Comparison of ENCODE assay signal across 24 cellular contexts in the genomic region with DNA sequence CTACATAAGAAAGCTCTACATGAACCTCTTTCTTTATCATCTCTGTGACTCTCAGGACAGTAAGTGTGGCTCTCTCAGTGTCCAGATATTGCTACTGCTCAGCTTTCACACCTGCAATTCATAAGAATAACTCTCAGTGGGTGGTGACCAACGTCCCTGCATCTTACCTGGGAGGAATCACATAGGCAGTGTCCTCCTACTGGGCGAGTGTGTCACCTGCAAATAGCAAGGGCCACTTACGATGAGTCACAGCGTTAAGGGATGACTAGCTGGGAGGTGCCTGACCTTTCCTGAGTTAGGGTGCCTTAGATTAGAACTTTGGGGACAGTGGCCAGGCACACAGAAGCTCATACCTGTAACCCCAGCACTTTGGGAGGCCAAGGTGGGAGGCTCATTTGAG.
DNase-seq lines count a peak whose midpoint lies in the region; ATAC-seq and TF ChIP-seq lines count a peak whose summit lies in the region.
"Had no signal": no experiment of that assay in that cellular context is flagged by ENCODE, and none has a peak within 500 bp of the region (broad histone marks: within the 10 kb centered on the region; RNA-seq: fewer than 3 reads in every experiment).

No MANE protein-coding gene starts in this region.

- H3K27ac ChIP-seq in IMR-90 (ENCODE audit: insufficient read depth, low read length) (no peak overlapping the region), mesenchymal stem cell (ENCODE audit: low read length, poor library complexity, severe bottlenecking) (no peak overlapping the region)
- H3K27ac ChIP-seq: dorsolateral prefrontal cortex, gastroesophageal sphincter, neutrophil had no signal

- no peak overlapping the region for H4K5ac ChIP-seq in IMR-90 (ENCODE audit: low read depth, low read length)

- H3K9me3 ChIP-seq in IMR-90 (ENCODE audit: control insufficient read depth, insufficient read depth, low read length): no peaks in the 10 kb centered on the region
- H3K9me3 ChIP-seq in mesenchymal stem cell (ENCODE audit: control insufficient read depth, low read length): no peaks in the 10 kb centered on the region
- H3K9me3 ChIP-seq: gastroesophageal sphincter, neutrophil had no signal

- POLR2A ChIA-PET in IMR-90 (lab: Charles Lee; ENCODE audit: unreplicated experiment): no interaction called here

- H3K14ac ChIP-seq in IMR-90 (replicated peaks; ENCODE audit: low read depth, low read length) (no peak overlapping the region), mesenchymal stem cell (ENCODE audit: low read length in 2 of 2) (peak overlapping the region in 1 of 2 experiments; percentile 2)

- H4K8ac ChIP-seq in IMR-90 (ENCODE audit: low read depth in 2 of 2, low read length in 2 of 2) (peak overlapping the region in 1 of 2 experiments; percentile 35; a peak in 1 of 4 replicates), mesenchymal stem cell (ENCODE audit: low read length) (no peak overlapping the region)

- in situ Hi-C loops in IMR-90 (cut with MboI; ENCODE audit: low sequenced_read_pairs): no loop called here

- H4K20me1 ChIP-seq in IMR-90 (ENCODE audit: insufficient read depth, low read length): no peaks in the 10 kb centered on the region

- H2BK15ac ChIP-seq in IMR-90 (ENCODE audit: low read depth, low read length) (peak overlapping the region; percentile 41; the same call in 1 of the 3 replicates), mesenchymal stem cell (ENCODE audit: low read depth, poor library complexity, severe bottlenecking) (peak overlapping the region; percentile 13)

- no peaks in the 10 kb centered on the region for H3K9me3 Mint-ChIP-seq in Calu3 (ENCODE audit: low read depth, unreplicated experiment)

- H2AK9ac ChIP-seq in IMR-90 (replicated peaks; ENCODE audit: low read depth, low read length, poor library complexity): no peak overlapping the region

- peak; percentile 49 for TF ChIP-seq CTCF in Calu3 (IDR thresholded peaks at IDR 0.05; ENCODE audit: unreplicated experiment)
- no peak for TF ChIP-seq CTCF in IMR-90 (conservative IDR thresholded peaks at IDR 0.05; ENCODE audit: low read depth, low read length)

- no peak overlapping the region for H3K56ac ChIP-seq in IMR-90 (ENCODE audit: extremely low read depth, insufficient read depth, low read length)

- H3K27me3 Mint-ChIP-seq in Calu3 (ENCODE audit: unreplicated experiment): no peaks in the 10 kb centered on the region
- H3K27me3 Mint-ChIP-seq: CD4-positive, alpha-beta memory T cell had no signal

- H3K4ac ChIP-seq in IMR-90 (ENCODE audit: low read depth, low read length): peak overlapping the region; percentile 72
- no peak overlapping the region for H3K4ac ChIP-seq in mesenchymal stem cell (ENCODE audit: low read depth in 1 of 2, low read length in 2 of 2)

- H3K4me2 ChIP-seq in IMR-90 (ENCODE audit: low read depth, low read length): no peak overlapping the region
- no peak overlapping the region for H3K4me2 ChIP-seq in mesenchymal stem cell (ENCODE audit: low read length, poor library complexity, severe bottlenecking)

- no peak overlapping the region for H3K23ac ChIP-seq in IMR-90 (ENCODE audit: low read depth, low read length)
- no peak overlapping the region for H3K23ac ChIP-seq in mesenchymal stem cell (ENCODE audit: low read length in 2 of 2)

- H3K27me3 ChIP-seq in IMR-90 (ENCODE audit: control insufficient read depth, insufficient read depth, low read length): no peaks in the 10 kb centered on the region
- no peaks in the 10 kb centered on the region for H3K27me3 ChIP-seq in mesenchymal stem cell (ENCODE audit: control insufficient read depth in 1 of 2, insufficient read depth in 1 of 2, low read length in 2 of 2)
- H3K27me3 ChIP-seq: dorsolateral prefrontal cortex, gastroesophageal sphincter had no signal

- dilution Hi-C loops in IMR-90 (cut with HindIII; ENCODE audit: low sequenced_read_pairs, unreplicated experiment): no loop called here

- H3K36me3 ChIP-seq in IMR-90 (ENCODE audit: control insufficient read depth, insufficient read depth, low read length) (no peaks in the 10 kb centered on the region), mesenchymal stem cell (ENCODE audit: control insufficient read depth in 1 of 2, insufficient read depth in 2 of 2, low read depth in 1 of 2, low read length in 2 of 2) (no peaks in the 10 kb centered on the region)
- H3K36me3 ChIP-seq: gastroesophageal sphincter, neutrophil had no signal

- H2AFZ ChIP-seq in IMR-90 (replicated peaks; ENCODE audit: low read length, poor library complexity) (no peak overlapping the region), mesenchymal stem cell (ENCODE audit: low read depth, low read length) (no peak overlapping the region)

- no peak for ATAC-seq in IMR-90 (ENCODE audit: low read depth)
- ATAC-seq in GM21737 (IDR thresholded peaks at IDR 0.05; ENCODE audit: unreplicated experiment): no peak
- ATAC-seq in GM21717 (IDR thresholded peaks at IDR 0.05; ENCODE audit: unreplicated experiment): no peak
- no peak for ATAC-seq in HG02938 (IDR thresholded peaks at IDR 0.05; ENCODE audit: unreplicated experiment)
- ATAC-seq: gastroesophageal sphincter had no signal

- intact Hi-C loops in Calu3 (cut with micrococcal nuclease; ENCODE audit: unreplicated experiment) (no loop called here), IMR-90 (cut with micrococcal nuclease) (no loop called here)

- BruUV-seq in Calu3 (replicated peaks; lab: Mats Ljungman, UMichigan) (no TSS peak), IMR-90 (replicated peaks; lab: Mats Ljungman, UMichigan) (no TSS peak)

- peaks cover 38% of the 10 kb centered on the region for H3K4me1 Mint-ChIP-seq in Calu3 (ENCODE audit: low read depth, unreplicated experiment)

- H2AK5ac ChIP-seq in IMR-90 (ENCODE audit: low read depth, low read length) (peak overlapping the region; percentile 72; the same call in 1 of the 2 replicates), mesenchymal stem cell (ENCODE audit: low read length, severe bottlenecking) (no peak overlapping the region)

- peaks cover 15% of the 10 kb centered on the region for H3K36me3 Mint-ChIP-seq in Calu3 (ENCODE audit: insufficient read depth, unreplicated experiment)
- H3K36me3 Mint-ChIP-seq: CD4-positive, alpha-beta memory T cell had no signal

- H3K4me1 ChIP-seq in IMR-90 (ENCODE audit: control insufficient read depth, insufficient read depth, low read length) (peaks cover 10% of the 10 kb centered on the region), mesenchymal stem cell (ENCODE audit: control insufficient read depth, insufficient read depth, low read depth, low read length) (peaks cover 4% of the 10 kb centered on the region)
- H3K4me1 ChIP-seq: gastroesophageal sphincter had no signal

- H3K9ac ChIP-seq in IMR-90 (ENCODE audit: low read depth, low read length): no peak overlapping the region
- H3K9ac ChIP-seq in mesenchymal stem cell (ENCODE audit: low read length): no peak overlapping the region

- H3K4me3 ChIP-seq in IMR-90 (ENCODE audit: insufficient read depth, low read depth, low read length): no peak overlapping the region
- H3K4me3 ChIP-seq in mesenchymal stem cell (ENCODE audit: insufficient read depth in 1 of 2, low read depth in 1 of 2, low read length in 2 of 2): no peak overlapping the region
- H3K4me3 ChIP-seq: dorsolateral prefrontal cortex, gastroesophageal sphincter had no signal

- peak overlapping the region; percentile 26; the same call in 1 of the 2 replicates for H2BK20ac ChIP-seq in IMR-90 (ENCODE audit: low read depth, low read length)

- no peak for TF ChIP-seq POLR2A in IMR-90 (IDR thresholded peaks at IDR 0.05; ENCODE audit: low read depth, low read length)

- no peak overlapping the region for H3K4me3 Mint-ChIP-seq in Calu3 (ENCODE audit: low read depth, unreplicated experiment)
- H3K4me3 Mint-ChIP-seq: CD4-positive, alpha-beta memory T cell had no signal

- DNase-seq in Calu3 (peak; percentile 71), IMR-90 (no peak), SW480 (ENCODE audit: low spot score) (peak; percentile 42), mesenchymal stem cell (no peak), NCI-H1930 (lab: John Stamatoyannopoulos, UW) (no peak)
- DNase-seq: activated CD4-positive, alpha-beta T cell treated with anti-CD3 and anti-CD28 coated beads, Interleukin-2, amount 50 U/mL, for 48 hours; activated naive CD4-positive, alpha-beta T cell; amniotic stem cell; CD4-positive, alpha-beta memory T cell; central memory CD4-positive, alpha-beta T cell; dorsolateral prefrontal cortex; NCI-H187; NCI-H345; retina; Right ventricle myocardium superior; stimulated activated CD4-positive, alpha-beta T cell treated with anti-CD3 and anti-CD28 coated beads, Interleukin-12 subunit alpha, Interleukin-12 subunit beta, amount 100 ng/mL, for 4 hours; stimulated activated CD8-positive, alpha-beta memory T cell treated with anti-CD3 and anti-CD28 coated beads, Interleukin-4, amount 100 ng/mL, for 48 hours; substantia nigra; T-helper 1 cell had no signal

- H3K79me1 ChIP-seq in IMR-90 (ENCODE audit: low read depth in 1 of 2, low read length in 2 of 2) (no peaks in the 10 kb centered on the region), mesenchymal stem cell (replicated peaks; ENCODE audit: low read length, poor library complexity, severe bottlenecking) (no peaks in the 10 kb centered on the region)

- peak overlapping the region in 1 of 2 experiments; percentile 75 for H2BK12ac ChIP-seq in mesenchymal stem cell (ENCODE audit: low read length in 2 of 2)

- H3K27ac Mint-ChIP-seq in Calu3 (ENCODE audit: unreplicated experiment): peak overlapping the region; percentile 28
- H3K27ac Mint-ChIP-seq: CD4-positive, alpha-beta memory T cell had no signal

- no peak overlapping the region for H2BK5ac ChIP-seq in IMR-90 (ENCODE audit: low read depth, low read length, poor library complexity, severe bottlenecking)
- no peak overlapping the region for H2BK5ac ChIP-seq in mesenchymal stem cell (ENCODE audit: low read depth, low read length, poor library complexity, severe bottlenecking)

- peak overlapping the region; percentile 20 for H2BK120ac ChIP-seq in IMR-90 (ENCODE audit: low read depth, low read length)
- H2BK120ac ChIP-seq in mesenchymal stem cell (ENCODE audit: low read depth, low read length): no peak overlapping the region

- WGBS in IMR-90 (ENCODE audit: extremely low coverage in 2 of 2, insufficient read length in 1 of 2), 2 experiments: no CpG with 5 or more reads among the region's 4 CpGs
- WGBS in mesenchymal stem cell: 69% methylated on average over 4 of the region's 4 CpGs

- H3K18ac ChIP-seq in IMR-90 (ENCODE audit: low read depth, low read length) (no peak overlapping the region; the same call in 1 of the 2 replicates), mesenchymal stem cell (ENCODE audit: low read depth in 1 of 2, low read length in 2 of 2) (peak overlapping the region in 1 of 2 experiments; percentile 16)

- H4K91ac ChIP-seq in IMR-90 (ENCODE audit: insufficient read depth, low read depth, low read length): peak overlapping the region; percentile 54; the same call in 1 of the 2 replicates
- no peak overlapping the region for H4K91ac ChIP-seq in mesenchymal stem cell (ENCODE audit: low read length)

- TF ChIP-seq RAD21 in IMR-90 (IDR thresholded peaks at IDR 0.05; ENCODE audit: low read length): no peak

- CTCF ChIA-PET in Calu3 (lab: Charles Lee) (interaction anchor here (0.6 to 3.6 kb wide), 11 partner anchors 25 to 200 kb away, joined by 3 to 31 read pairs (median 4); a partner anchor contains a TSS), IMR-90 (lab: Yijun Ruan, JAX) (interaction anchor here (0.8 kb wide), 1 partner anchor 16 kb away, joined by 4 read pairs; no protein-coding TSS in a partner anchor)

- H3K9me1 ChIP-seq in IMR-90 (ENCODE audit: insufficient read depth, low read length): peaks cover 10% of the 10 kb centered on the region

Comparison
In these comparisons a context has a peak if more than half of its experiments do, and no peak if none do; other contexts are left out.
1. DNase-seq: peak in Calu3 (single experiment) and SW480 (single experiment); none in IMR-90 (single experiment), mesenchymal stem cell (single experiment) and NCI-H1930 (0 of 2).